ENCODE assay signal across 9 cellular contexts in genomic region chr1:40059960-40060337, GRCh38. TPM values are rescaled to one million over a fixed set of nuclear protein-coding genes. Genes with fewer than 3 reads are reported as not detected.
DNase-seq lines count a peak whose midpoint lies in the region; ATAC-seq, FAIRE-seq and TF ChIP-seq lines count a peak whose summit lies in the region.
"Had no signal": no experiment of that assay in that cellular context is flagged by ENCODE, and none has a peak within 500 bp of the region (broad histone marks: within the 10 kb centered on the region; RNA-seq: fewer than 3 reads in every experiment).

No MANE protein-coding gene starts in this region.

- POLR2A ChIA-PET in OCI-LY7 (lab: Charles Lee) = interaction anchor here (0.6 to 6.6 kb wide), 8 partner anchors 9 to 141 kb away, joined by 3 to 54 read pairs (median 4); partner anchors contain the start of gene CAP1

- H3K27ac ChIP-seq in OCI-LY7 (ENCODE audit: low read depth, low read length, poor library complexity, severe bottlenecking) (peak overlapping the region; percentile 90), duodenal mucosa (ENCODE audit: low read depth, low read length) (no peak overlapping the region), skin epidermis (peak overlapping the region in 16 of 21 experiments; percentile 11 to 88 (median 66)), endodermal cell (ENCODE audit: low read depth, low read length) (no peak overlapping the region)

- H4K20me1 ChIP-seq in OCI-LY7 (ENCODE audit: insufficient read depth, low read length) = no peaks in the 10 kb centered on the region

- H3K4me1 ChIP-seq in OCI-LY7 (ENCODE audit: insufficient read depth, low read length, poor library complexity, severe bottlenecking) (peaks cover 88% of the 10 kb centered on the region), duodenal mucosa (ENCODE audit: control insufficient read depth in 1 of 2, insufficient read depth in 2 of 2, low read length in 2 of 2) (peaks cover 57 to 64% of the 10 kb centered on the region in 2 donors), endodermal cell (ENCODE audit: control insufficient read depth, insufficient read depth, low read length) (peaks cover 8% of the 10 kb centered on the region)

- H3K9ac ChIP-seq in duodenal mucosa (ENCODE audit: low read depth in 1 of 2, low read length in 2 of 2) (no peak overlapping the region), endodermal cell (ENCODE audit: extremely low read depth, low read length, poor library complexity, severe bottlenecking) (no peak overlapping the region)

- peak overlapping the region; percentile 76 for H3K4me2 ChIP-seq in OCI-LY7 (ENCODE audit: low read length)

- no peaks in the 10 kb centered on the region for H3K27me3 ChIP-seq in duodenal mucosa (ENCODE audit: control insufficient read depth in 1 of 2, insufficient read depth in 2 of 2, low read length in 2 of 2)
- H3K27me3 ChIP-seq in endodermal cell (ENCODE audit: control insufficient read depth, insufficient read depth, low read length, poor library complexity, severe bottlenecking) = no peaks in the 10 kb centered on the region

- H3K79me2 ChIP-seq in OCI-LY7 (ENCODE audit: insufficient read depth, low read depth, low read length) = peaks cover 67% of the 10 kb centered on the region

- no peak overlapping the region for H2AFZ ChIP-seq in OCI-LY7 (ENCODE audit: low read length)

- intact Hi-C loops in OCI-LY7 (cut with micrococcal nuclease; ENCODE audit: unreplicated experiment) = loop anchor here (1.0 kb wide), 1 partner anchor 20 kb away; the partner anchor contains the start of gene CAP1

- ATAC-seq in HG03045 (IDR thresholded peaks at IDR 0.05; ENCODE audit: unreplicated experiment) = no peak

- H3K27me3 Mint-ChIP-seq in endodermal cell (ENCODE audit: insufficient read depth) = no peaks in the 10 kb centered on the region

- H3K4me3 ChIP-seq in OCI-LY7 (ENCODE audit: low read depth, low read length, poor library complexity, severe bottlenecking) = peak overlapping the region; percentile 54
- peak overlapping the region; percentile 14 to 15 for H3K4me3 ChIP-seq in duodenal mucosa (ENCODE audit: low read depth in 1 of 2, low read length in 2 of 2)
- H3K4me3 ChIP-seq in skin epidermis = no peak overlapping the region
- no peak overlapping the region for H3K4me3 ChIP-seq in endodermal cell (ENCODE audit: low read length)

- no peak overlapping the region for H3K27ac Mint-ChIP-seq in endodermal cell

- peak; percentile 78 for FAIRE-seq in GM19239 (lab: Jason Lieb, UNC)

- no peak overlapping the region for H3K4me3 Mint-ChIP-seq in endodermal cell

- TF ChIP-seq CTCF in OCI-LY7 (conservative IDR thresholded peaks at IDR 0.05; ENCODE audit: low read length) (no peak), endodermal cell (conservative IDR thresholded peaks at IDR 0.05) (no peak)

- CTCF ChIA-PET in OCI-LY7 (lab: Charles Lee; ENCODE audit: unreplicated experiment) = interaction anchor here (1.0 kb wide), 1 partner anchor 21 kb away, joined by 3 read pairs; no protein-coding TSS in a partner anchor

- peaks cover 26% of the 10 kb centered on the region for H3K4me1 Mint-ChIP-seq in endodermal cell

- H3K9me3 Mint-ChIP-seq in endodermal cell = no peaks in the 10 kb centered on the region

- DNase-seq in GM19239 (ENCODE audit: insufficient read length, low spot score) = no peak
- DNase-seq in OCI-LY7 (ENCODE audit: low spot score) = peak; percentile 50
- DNase-seq in NCI-H146 (lab: John Stamatoyannopoulos, UW) = no peak
- no peak for DNase-seq in central memory CD4-positive, alpha-beta T cell
- no peak for DNase-seq in endodermal cell
- DNase-seq: SHP77 had no signal

- H3K9me3 ChIP-seq in OCI-LY7 (ENCODE audit: low read length) (no peaks in the 10 kb centered on the region), duodenal mucosa (ENCODE audit: control insufficient read depth in 1 of 2, low read length in 2 of 2) (no peaks in the 10 kb centered on the region), endodermal cell (ENCODE audit: control insufficient read depth, low read length) (no peaks in the 10 kb centered on the region)

- no peaks in the 10 kb centered on the region for H3K9me2 ChIP-seq in OCI-LY7 (ENCODE audit: insufficient read depth, low read length)

- no TSS peak for BruUV-seq in OCI-LY7 (replicated peaks; lab: Mats Ljungman, UMichigan)

- peaks cover 85% of the 10 kb centered on the region for H3K36me3 ChIP-seq in OCI-LY7 (ENCODE audit: insufficient read depth, low read length)
- H3K36me3 ChIP-seq in duodenal mucosa (ENCODE audit: control insufficient read depth in 1 of 2, insufficient read depth in 2 of 2, low read length in 2 of 2) = peaks cover 31 to 45% of the 10 kb centered on the region in 2 donors
- peaks cover 86% of the 10 kb centered on the region for H3K36me3 ChIP-seq in endodermal cell (ENCODE audit: control insufficient read depth, insufficient read depth, low read length)

- 90 to 91% methylated on average over 2 to 3 of the region's 3 CpGs for WGBS in endodermal cell (ENCODE audit: insufficient coverage in 1 of 2, insufficient read length in 1 of 2), 2 experiments

- H3K36me3 Mint-ChIP-seq in endodermal cell (ENCODE audit: low read depth) = peaks cover 69% of the 10 kb centered on the region

RNA-seq across cellular contexts. Expression of gene CAP1, which starts 19.4 kb away (rescaled TPM):
- total RNA-seq in OCI-LY7 (2014; rRNA removed; shearing (Covaris generic)) = 184 and 193 TPM in 2 replicates
- 276 and 296 TPM in 2 replicates for total RNA-seq in OCI-LY7 (2022)
- 100 to 1,000 TPM; 260 to 287 TPM for total RNA-seq in endodermal cell
- polyA plus RNA-seq in endodermal cell (2013, experiment 1 of 2) = 201 TPM
- 190 TPM for polyA plus RNA-seq in endodermal cell (2013, experiment 2 of 2)

RNA-seq across cellular contexts. Expression of gene PPT1, which starts 37.1 kb away (rescaled TPM):
- total RNA-seq in OCI-LY7 (2014; rRNA removed; shearing (Covaris generic)) = 49.7 and 55.9 TPM in 2 replicates
- total RNA-seq in OCI-LY7 (2022) (66.5 and 75.4 TPM in 2 replicates), endodermal cell (100 to 1,000 TPM in 1 of 2 donors, 10 to 100 TPM in 1; 85.7 to 111 TPM)
- polyA plus RNA-seq in endodermal cell (2013, experiment 1 of 2) = 138 TPM
- 118 TPM for polyA plus RNA-seq in endodermal cell (2013, experiment 2 of 2)

Comparison
In these comparisons a context has a peak if more than half of its experiments do, and no peak if none do; other contexts are left out.
1. H3K27ac ChIP-seq: peak in OCI-LY7 (single experiment) and skin epidermis (16 of 21); none in duodenal mucosa (single experiment) and endodermal cell (single experiment).
2. H3K4me3 ChIP-seq: peak in OCI-LY7 (single experiment) and duodenal mucosa (2 of 2); none in skin epidermis (0 of 7) and endodermal cell (single experiment).